ENCODE assay signal across 26 cellular contexts in the genomic region with DNA sequence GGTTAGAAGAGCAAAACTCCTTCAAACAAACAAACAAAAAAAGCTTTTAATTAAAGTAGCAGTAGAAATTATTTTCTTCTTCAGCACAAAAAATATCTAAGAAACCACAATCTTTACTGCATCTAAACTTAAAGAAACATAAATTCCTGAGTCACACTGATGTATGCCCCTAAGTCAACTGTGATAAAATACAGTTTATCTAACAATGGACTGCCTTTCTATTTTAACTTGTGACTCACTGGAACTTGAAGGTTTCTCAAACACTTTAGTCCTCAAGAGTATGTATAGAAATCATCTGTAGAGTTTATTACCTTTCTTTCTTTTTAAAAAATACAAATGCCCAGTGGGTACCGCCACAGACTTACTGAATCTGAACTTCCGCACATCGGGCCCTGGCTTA.
"Had no signal": no experiment of that assay in that cellular context is flagged by ENCODE, and none has a peak within 500 bp of the region (broad histone marks: within the 10 kb centered on the region; RNA-seq: fewer than 3 reads in every experiment).

No MANE protein-coding gene starts in this region.

- H3K36me3 ChIP-seq: neural progenitor cell, ovary, right lobe of liver, sigmoid colon, stomach, thoracic aorta, thyroid gland, tibial nerve, upper lobe of left lung, vagina had no signal

- H3K9me3 Mint-ChIP-seq: nephron; neural progenitor cell; stimulated activated effector memory CD8-positive, alpha-beta T cell treated with anti-CD3 and anti-CD28 coated beads, Interleukin-12 subunit alpha, Interleukin-12 subunit beta, amount 100 ng/mL, for 72 hours; stimulated activated naive B cell treated with anti-CD40 and anti-IgM and Interleukin-4, amounts not matched to agents 10 μg/mL and 1 μg/mL and 100 μg/mL, for 72 hours; stimulated activated naive CD8-positive, alpha-beta T cell treated with anti-CD3 and anti-CD28 coated beads, Interleukin-15, Interleukin-2, amounts not matched to agents 100 ng/mL and 50 ng/mL, for 24 hours had no signal

- H3K36me3 Mint-ChIP-seq: neural progenitor cell; stimulated activated effector memory CD8-positive, alpha-beta T cell treated with anti-CD3 and anti-CD28 coated beads, Interleukin-12 subunit alpha, Interleukin-12 subunit beta, amount 100 ng/mL, for 72 hours; stimulated activated naive B cell treated with anti-CD40 and anti-IgM and Interleukin-4, amounts not matched to agents 10 μg/mL and 1 μg/mL and 100 μg/mL, for 72 hours had no signal

- H3K9me3 ChIP-seq: ovary, psoas muscle, right lobe of liver, sigmoid colon, stomach, thoracic aorta, thyroid gland, tibial nerve, upper lobe of left lung, vagina had no signal

- H3K4me2 ChIP-seq: neural progenitor cell had no signal

- H3K79me2 ChIP-seq: parathyroid adenoma had no signal

- H3K4me1 ChIP-seq: neural progenitor cell, parathyroid adenoma, psoas muscle, right lobe of liver, sigmoid colon, stomach, thyroid gland, tibial nerve, upper lobe of left lung, vagina had no signal

- DNase-seq: occipital lobe; ovary; posterior cingulate gyrus; psoas muscle; right cardiac atrium; right lobe of liver; sigmoid colon; small intestine; stimulated activated CD4-positive, alpha-beta T cell treated with anti-CD3 and anti-CD28 coated beads, Interleukin-15, amount 100 ng/mL, for 24 hours; stimulated activated CD4-positive, alpha-beta T cell treated with anti-CD3 and anti-CD28 coated beads, Interleukin-2, amount 100 ng/mL, for 24 hours; stimulated activated CD4-positive, alpha-beta T cell treated with anti-CD3 and anti-CD28 coated beads, Interleukin-2, amount 100 ng/mL, for 48 hours; stimulated activated CD4-positive, alpha-beta T cell treated with anti-CD3 and anti-CD28 coated beads, Interleukin-4, amount 100 ng/mL, for 24 hours; stimulated activated naive B cell treated with anti-CD40 and anti-IgM and Interleukin-4, amounts not matched to agents 10 μg/mL and 1 μg/mL and 100 μg/mL, for 72 hours; stimulated activated naive CD4-positive, alpha-beta T cell treated with Interleukin-2 at 50 U/mL for 16 hours; stomach; thyroid gland; upper lobe of left lung had no signal

- H3K27ac Mint-ChIP-seq: nephron; neural progenitor cell; progenitor cell of endocrine pancreas; stimulated activated effector memory CD8-positive, alpha-beta T cell treated with anti-CD3 and anti-CD28 coated beads, Interleukin-12 subunit alpha, Interleukin-12 subunit beta, amount 100 ng/mL, for 72 hours; stimulated activated naive B cell treated with anti-CD40 and anti-IgM and Interleukin-4, amounts not matched to agents 10 μg/mL and 1 μg/mL and 100 μg/mL, for 72 hours; stimulated activated naive CD8-positive, alpha-beta T cell treated with anti-CD3 and anti-CD28 coated beads, Interleukin-15, Interleukin-2, amounts not matched to agents 100 ng/mL and 50 ng/mL, for 24 hours had no signal

- H2AFZ ChIP-seq: neural progenitor cell, parathyroid adenoma had no signal

- H3K4me1 Mint-ChIP-seq: nephron; neural progenitor cell; stimulated activated effector memory CD8-positive, alpha-beta T cell treated with anti-CD3 and anti-CD28 coated beads, Interleukin-12 subunit alpha, Interleukin-12 subunit beta, amount 100 ng/mL, for 72 hours; stimulated activated naive B cell treated with anti-CD40 and anti-IgM and Interleukin-4, amounts not matched to agents 10 μg/mL and 1 μg/mL and 100 μg/mL, for 72 hours had no signal

- H3K4me3 Mint-ChIP-seq: nephron; neural progenitor cell; stimulated activated effector memory CD8-positive, alpha-beta T cell treated with anti-CD3 and anti-CD28 coated beads, Interleukin-12 subunit alpha, Interleukin-12 subunit beta, amount 100 ng/mL, for 72 hours; stimulated activated naive B cell treated with anti-CD40 and anti-IgM and Interleukin-4, amounts not matched to agents 10 μg/mL and 1 μg/mL and 100 μg/mL, for 72 hours; stimulated activated naive CD8-positive, alpha-beta T cell treated with anti-CD3 and anti-CD28 coated beads, Interleukin-15, Interleukin-2, amounts not matched to agents 100 ng/mL and 50 ng/mL, for 24 hours had no signal

- H3K4me3 ChIP-seq: neural progenitor cell, ovary, psoas muscle, right lobe of liver, sigmoid colon, stomach, thoracic aorta, thyroid gland, tibial nerve, upper lobe of left lung, vagina had no signal

- ATAC-seq: psoas muscle; right cardiac atrium; right lobe of liver; stimulated activated effector memory CD8-positive, alpha-beta T cell treated with anti-CD3 and anti-CD28 coated beads, Interleukin-12 subunit alpha, Interleukin-12 subunit beta, amount 100 ng/mL, for 72 hours; stimulated activated naive B cell treated with anti-CD40 and anti-IgM and Interleukin-4, amounts not matched to agents 10 μg/mL and 1 μg/mL and 100 μg/mL, for 72 hours had no signal

- H3K9ac ChIP-seq: neural progenitor cell, parathyroid adenoma had no signal

- H3K27ac ChIP-seq: neural progenitor cell, ovary, parathyroid adenoma, psoas muscle, right lobe of liver, sigmoid colon, stomach, thoracic aorta, thyroid gland, tibial nerve, upper lobe of left lung, vagina had no signal

- H3K27me3 ChIP-seq: neural progenitor cell, ovary, right lobe of liver, stomach, thyroid gland, tibial nerve, upper lobe of left lung, vagina had no signal

- H3K27me3 Mint-ChIP-seq: progenitor cell of endocrine pancreas had no signal
